ENCODE assay signal across 36 cellular contexts in the genomic region with DNA sequence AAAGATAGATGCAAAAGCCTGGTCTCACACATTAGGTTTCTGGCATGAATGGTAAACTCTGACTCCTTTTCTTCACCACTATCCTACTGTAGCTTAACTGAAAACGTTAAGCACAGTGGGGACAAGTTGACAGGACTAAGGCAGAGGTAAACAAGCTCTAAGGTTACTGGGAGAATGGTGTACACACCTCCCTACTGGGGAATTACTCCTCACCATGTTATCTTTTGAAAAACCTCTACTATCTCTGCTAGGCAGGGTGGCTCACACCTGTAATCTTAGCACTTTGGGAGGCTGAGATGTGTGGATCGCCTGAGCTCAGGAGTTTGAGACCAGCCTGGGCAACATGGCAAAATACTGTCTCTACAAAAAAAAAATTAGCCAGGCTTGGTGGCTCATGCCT. TPM values are rescaled to one million over a fixed set of nuclear protein-coding genes. Genes with fewer than 3 reads are reported as not detected.
"Had no signal": no experiment of that assay in that cellular context is flagged by ENCODE, and none has a peak within 500 bp of the region (broad histone marks: within the 10 kb centered on the region; RNA-seq: fewer than 3 reads in every experiment).

No MANE protein-coding gene starts in this region.

- H3K4me2 ChIP-seq: KMS-11 had no signal

- H3K9me3 Mint-ChIP-seq: activated B cell treated with CpG ODN at 0.5 μM for 24 hours; activated CD4-positive, alpha-beta memory T cell treated with anti-CD3 and anti-CD28 coated beads for 36 hours; activated naive CD4-positive, alpha-beta T cell treated with anti-CD3 and anti-CD28 coated beads, Interleukin-2, amount 50 U/mL, for 24 hours; activated naive CD8-positive, alpha-beta T cell treated with anti-CD3 and anti-CD28 coated beads, Interleukin-2, amount 10 ng/mL, durations not matched to agents 7 days and 5 days; activated T-cell treated with anti-CD3 and anti-CD28 coated beads, Interleukin-2, amount 50 U/mL, for 72 hours; activated T-helper 2 cell treated with anti-CD3 and anti-CD28 coated beads, Interferon-gamma antibody, Interleukin-2, Interleukin-4, amounts not matched to agents 10 μg/mL and 5 μg/mL and 100 μg/mL, durations not matched to agents 14 hours and 24 hours and 36 hours; T-cell had no signal

- H3K9ac ChIP-seq: KMS-11 had no signal

- H3K27ac Mint-ChIP-seq: activated B cell treated with CpG ODN at 0.5 μM for 24 hours; activated CD4-positive, alpha-beta memory T cell treated with anti-CD3 and anti-CD28 coated beads for 36 hours; activated naive CD4-positive, alpha-beta T cell treated with anti-CD3 and anti-CD28 coated beads, Interleukin-2, amount 50 U/mL, for 24 hours; activated naive CD8-positive, alpha-beta T cell treated with anti-CD3 and anti-CD28 coated beads, Interleukin-2, amount 10 ng/mL, durations not matched to agents 7 days and 5 days; activated T-helper 2 cell treated with anti-CD3 and anti-CD28 coated beads, Interferon-gamma antibody, Interleukin-2, Interleukin-4, amounts not matched to agents 10 μg/mL and 5 μg/mL and 100 μg/mL, durations not matched to agents 14 hours and 24 hours and 36 hours; T-cell had no signal

- H3K4me3 Mint-ChIP-seq: activated B cell treated with CpG ODN at 0.5 μM for 24 hours; activated CD4-positive, alpha-beta memory T cell treated with anti-CD3 and anti-CD28 coated beads for 36 hours; activated naive CD4-positive, alpha-beta T cell treated with anti-CD3 and anti-CD28 coated beads, Interleukin-2, amount 50 U/mL, for 24 hours; activated naive CD8-positive, alpha-beta T cell treated with anti-CD3 and anti-CD28 coated beads, Interleukin-2, amount 10 ng/mL, durations not matched to agents 7 days and 5 days; activated T-cell treated with anti-CD3 and anti-CD28 coated beads, Interleukin-2, amount 50 U/mL, for 72 hours; T-cell had no signal

- DNase-seq: activated B cell treated with CpG ODN at 0.5 μM for 24 hours; activated CD4-positive, alpha-beta memory T cell treated with anti-CD3 and anti-CD28 coated beads for 36 hours; activated CD4-positive, alpha-beta T cell treated with anti-CD3 and anti-CD28 coated beads for 4 hours; activated CD4-positive, alpha-beta T cell treated with anti-CD3 and anti-CD28 coated beads, Interleukin-2, amount 50 U/mL, for 1 hour; activated CD4-positive, CD25-positive, alpha-beta regulatory T cell treated with anti-CD3 and anti-CD28 coated beads, Interleukin-2, amount 50 U/mL, for 72 hours; activated gamma-delta T cell; activated naive CD4-positive, alpha-beta T cell treated with Interleukin-2 at 50 U/mL for 16 hours; activated naive CD8-positive, alpha-beta T cell treated with anti-CD3 and anti-CD28 coated beads, Interleukin-2, amount 10 ng/mL, durations not matched to agents 7 days and 5 days; activated T-cell treated with anti-CD3 and anti-CD28 coated beads, Interleukin-2, amount 50 U/mL, for 1 hour; activated T-cell treated with anti-CD3 and anti-CD28 coated beads, Interleukin-2, amount 50 U/mL, for 72 hours; body of pancreas; MM.1S; NCI-H1092; NCI-H1436 treated with DMSO at 0.1 percent for 48 hours; NCI-H1694 treated with DMSO at 0.1 percent for 48 hours; NCI-H2029; NCI-H345; NCI-H524 treated with DMSO at 0.1 percent for 48 hours; Peyer's patch; RPMI8226; SIG-M5; T-cell; T-helper 2 cell; T-helper 9 cell had no signal

- H3K27ac ChIP-seq: body of pancreas, breast epithelium, KMS-11, Peyer's patch, VCaP had no signal

- H3K27me3 Mint-ChIP-seq: activated B cell treated with CpG ODN at 0.5 μM for 24 hours; activated CD4-positive, alpha-beta memory T cell treated with anti-CD3 and anti-CD28 coated beads for 36 hours; activated naive CD4-positive, alpha-beta T cell treated with anti-CD3 and anti-CD28 coated beads, Interleukin-2, amount 50 U/mL, for 24 hours; activated naive CD8-positive, alpha-beta T cell treated with anti-CD3 and anti-CD28 coated beads, Interleukin-2, amount 10 ng/mL, durations not matched to agents 7 days and 5 days; T-cell had no signal

- ATAC-seq: activated T-cell treated with anti-CD3 and anti-CD28 coated beads, Interleukin-2, amount 50 U/mL, for 72 hours; body of pancreas; SK-N-SH treated with all-trans-retinoic acid at 6 μM for 48 hours; T-cell had no signal

- H3K9me3 ChIP-seq: body of pancreas, breast epithelium, Peyer's patch had no signal

- H3K4me3 ChIP-seq: body of pancreas, breast epithelium, Peyer's patch had no signal

- H3K36me3 ChIP-seq: breast epithelium, Peyer's patch had no signal

- H3K27me3 ChIP-seq: body of pancreas, breast epithelium, Peyer's patch had no signal

- H3K4me1 ChIP-seq: breast epithelium had no signal

RNA-seq across cellular contexts. Expression of gene AMIGO3, which starts 37.7 kb away (rescaled TPM):
- total RNA-seq: activated B cell treated with CpG ODN at 0.5 μM for 24 hours; activated CD4-positive, alpha-beta memory T cell treated with anti-CD3 and anti-CD28 coated beads for 36 hours; activated T-helper 2 cell treated with anti-CD3 and anti-CD28 coated beads, Interferon-gamma antibody, Interleukin-2, Interleukin-4, amounts not matched to agents 10 μg/mL and 5 μg/mL and 100 μg/mL, durations not matched to agents 14 hours and 24 hours and 36 hours; NCI-H460 had no signal

RNA-seq across cellular contexts. Expression of gene CDHR4, which starts 42.5 kb away (rescaled TPM):
- total RNA-seq: activated B cell treated with CpG ODN at 0.5 μM for 24 hours; activated T-helper 2 cell treated with anti-CD3 and anti-CD28 coated beads, Interferon-gamma antibody, Interleukin-2, Interleukin-4, amounts not matched to agents 10 μg/mL and 5 μg/mL and 100 μg/mL, durations not matched to agents 14 hours and 24 hours and 36 hours; astrocyte; breast epithelium; cardiac septum; LHCN-M2; NCI-H460; SK-MEL-5 had no signal
- polyA plus RNA-seq: adipose tissue had no signal
